ENCODE assay signal across 8 cellular contexts in the genomic region with DNA sequence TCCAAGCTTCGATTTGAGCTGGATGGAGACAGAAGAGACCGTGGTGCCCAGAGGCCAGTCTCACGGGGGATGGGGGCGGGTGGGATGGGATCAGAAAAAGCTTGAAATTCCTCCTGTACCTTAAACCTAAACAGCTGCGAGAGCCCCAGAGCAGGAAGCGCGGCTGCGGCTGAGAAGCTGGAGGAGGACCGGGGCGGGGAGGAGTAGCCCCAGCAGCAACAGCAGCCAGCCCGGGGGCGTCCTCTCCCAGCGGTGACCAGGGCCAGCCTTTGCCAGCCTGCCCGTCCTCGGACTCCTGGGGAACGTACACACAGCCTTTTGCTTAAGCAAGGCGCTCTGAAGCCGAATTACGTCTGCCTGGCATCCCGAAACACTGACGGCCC. TPM values are rescaled to one million over a fixed set of nuclear protein-coding genes. Genes with fewer than 3 reads are reported as not detected.
DNase-seq lines count a peak whose midpoint lies in the region; ATAC-seq and TF ChIP-seq lines count a peak whose summit lies in the region.

No MANE protein-coding gene starts in this region.

- H3K79me1 ChIP-seq in trophoblast cell (ENCODE audit: low read length): no peaks in the 10 kb centered on the region

- ATAC-seq in HG02840 (IDR thresholded peaks at IDR 0.05; ENCODE audit: low FRiP score, unreplicated experiment): peak; percentile 12
- ATAC-seq in RWPE2 (ENCODE audit: low read depth): peak; percentile 48
- no peak for ATAC-seq in HG03378 (IDR thresholded peaks at IDR 0.05; ENCODE audit: unreplicated experiment)

- H3K4me3 ChIP-seq in RWPE2 (ENCODE audit: severe bottlenecking) (peak overlapping the region; percentile 29), fibroblast of villous mesenchyme (ENCODE audit: low read depth, low read length) (peak overlapping the region; percentile 51), trophoblast cell (ENCODE audit: low read depth, low read length) (no peak overlapping the region)

- H3K9me3 Mint-ChIP-seq in activated CD4-positive, alpha-beta T cell treated with anti-CD3 and anti-CD28 coated beads, Interleukin-2, amount 10 ng/mL, durations not matched to agents 7 days and 5 days: no peaks in the 10 kb centered on the region

- no peak for TF ChIP-seq CTCF in RWPE2 (IDR thresholded peaks at IDR 0.05; ENCODE audit: poor library complexity, severe bottlenecking)
- no peak for TF ChIP-seq CTCF in fibroblast of villous mesenchyme (IDR thresholded peaks at IDR 0.05; ENCODE audit: insufficient read depth, low read depth, low read length)

- CTCF ChIA-PET in activated CD4-positive, alpha-beta T cell treated with anti-CD3 and anti-CD28 coated beads, Interleukin-2, amount 10 ng/mL, durations not matched to agents 7 days and 5 days (lab: Charles Lee): interaction anchor here (0.8 to 1.7 kb wide), 8 partner anchors 12 to 761 kb away, joined by 3 to 6 read pairs (median 4); no protein-coding TSS in a partner anchor

- H4K91ac ChIP-seq in trophoblast cell (ENCODE audit: low read depth, low read length): no peak overlapping the region

- H3K36me3 ChIP-seq in RWPE2 (ENCODE audit: low read depth) (no peaks in the 10 kb centered on the region), trophoblast cell (ENCODE audit: control insufficient read depth in 1 of 2, insufficient read depth in 2 of 2, low read length in 2 of 2) (no peaks in the 10 kb centered on the region)

- no peak overlapping the region for H4K12ac ChIP-seq in trophoblast cell (ENCODE audit: low read depth, low read length)

- no peaks in the 10 kb centered on the region for H3K9me3 ChIP-seq in RWPE2 (ENCODE audit: severe bottlenecking)
- no peaks in the 10 kb centered on the region for H3K9me3 ChIP-seq in trophoblast cell (ENCODE audit: insufficient read depth, low read depth, low read length)

- H3K4me1 ChIP-seq in RWPE2 (ENCODE audit: insufficient read depth, poor library complexity, severe bottlenecking) (no peaks in the 10 kb centered on the region), trophoblast cell (ENCODE audit: control insufficient read depth in 1 of 2, insufficient read depth in 2 of 2, low read length in 2 of 2) (peaks cover 2 to 9% of the 10 kb centered on the region in 2 experiments)

- H3K14ac ChIP-seq in trophoblast cell (ENCODE audit: low read length): no peak overlapping the region

- no peak for DNase-seq in activated CD4-positive, alpha-beta T cell treated with anti-CD3 and anti-CD28 coated beads, Interleukin-2, amount 10 ng/mL, durations not matched to agents 7 days and 5 days
- no peak for DNase-seq in activated CD4-positive, alpha-beta T cell treated with anti-CD3 and anti-CD28 coated beads for 4 hours
- no peak for DNase-seq in RWPE2 (ENCODE audit: low spot score)
- no peak for DNase-seq in fibroblast of villous mesenchyme (ENCODE audit: low read depth)
- no peak for DNase-seq in trophoblast cell
- DNase-seq in pons (ENCODE audit: low spot score): no peak

- H3K79me2 ChIP-seq in trophoblast cell (ENCODE audit: control insufficient read depth, insufficient read depth, low read length, poor library complexity): no peaks in the 10 kb centered on the region

- H3K27me3 Mint-ChIP-seq in activated CD4-positive, alpha-beta T cell treated with anti-CD3 and anti-CD28 coated beads, Interleukin-2, amount 10 ng/mL, durations not matched to agents 7 days and 5 days: peaks cover 81% of the 10 kb centered on the region

- H2AFZ ChIP-seq in trophoblast cell (ENCODE audit: insufficient read depth, low read length, poor library complexity): no peak overlapping the region

- H3K27ac ChIP-seq in RWPE2 (ENCODE audit: poor library complexity, severe bottlenecking) (no peak overlapping the region), trophoblast cell (ENCODE audit: low read depth, low read length) (no peak overlapping the region)

- H3K27me3 ChIP-seq in RWPE2 (ENCODE audit: insufficient read depth, poor library complexity, severe bottlenecking): peaks cover 68% of the 10 kb centered on the region
- peaks cover 45% of the 10 kb centered on the region for H3K27me3 ChIP-seq in trophoblast cell (ENCODE audit: insufficient read depth, low read length)

- no peak overlapping the region for H3K18ac ChIP-seq in trophoblast cell (ENCODE audit: low read length)

- no peak overlapping the region for H2AK5ac ChIP-seq in trophoblast cell (ENCODE audit: low read length)

- H3K23ac ChIP-seq in trophoblast cell (ENCODE audit: low read length): no peak overlapping the region

- POLR2A ChIA-PET in activated CD4-positive, alpha-beta T cell treated with anti-CD3 and anti-CD28 coated beads, Interleukin-2, amount 10 ng/mL, durations not matched to agents 7 days and 5 days (lab: Charles Lee): interaction anchor here (0.6 kb wide), 1 partner anchor 20 kb away, joined by 3 read pairs; no protein-coding TSS in a partner anchor

- H3K4ac ChIP-seq in trophoblast cell (ENCODE audit: low read depth, low read length): no peak overlapping the region

- no peak overlapping the region for H3K9ac ChIP-seq in trophoblast cell (ENCODE audit: low read length)

- no CpG with 5 or more reads among the region's 21 CpGs for WGBS in trophoblast cell (ENCODE audit: extremely low coverage, insufficient coverage, insufficient read length)

- H2BK12ac ChIP-seq in trophoblast cell (ENCODE audit: low read length): no peak overlapping the region

- peaks cover 2% of the 10 kb centered on the region for H3K36me3 Mint-ChIP-seq in activated CD4-positive, alpha-beta T cell treated with anti-CD3 and anti-CD28 coated beads, Interleukin-2, amount 10 ng/mL, durations not matched to agents 7 days and 5 days (ENCODE audit: low read depth)

- H2BK5ac ChIP-seq in trophoblast cell (ENCODE audit: low read depth, low read length, poor library complexity): no peak overlapping the region

- no peak overlapping the region for H4K8ac ChIP-seq in trophoblast cell (ENCODE audit: low read depth, low read length)

- peak overlapping the region; percentile 77 for H3K4me2 ChIP-seq in trophoblast cell (ENCODE audit: low read length)

- no peak overlapping the region for H2BK120ac ChIP-seq in trophoblast cell (ENCODE audit: insufficient read depth, low read length, poor library complexity)

- peak overlapping the region; percentile 46 for H3K27ac Mint-ChIP-seq in activated CD4-positive, alpha-beta T cell treated with anti-CD3 and anti-CD28 coated beads, Interleukin-2, amount 10 ng/mL, durations not matched to agents 7 days and 5 days

- H3K4me3 Mint-ChIP-seq in activated CD4-positive, alpha-beta T cell treated with anti-CD3 and anti-CD28 coated beads, Interleukin-2, amount 10 ng/mL, durations not matched to agents 7 days and 5 days: peak overlapping the region; percentile 79

- peaks cover 31% of the 10 kb centered on the region for H3K4me1 Mint-ChIP-seq in activated CD4-positive, alpha-beta T cell treated with anti-CD3 and anti-CD28 coated beads, Interleukin-2, amount 10 ng/mL, durations not matched to agents 7 days and 5 days

RNA-seq across cellular contexts. Expression of gene PRDM13, which starts 17.4 kb away (rescaled TPM):
- not detected for total RNA-seq in activated CD4-positive, alpha-beta T cell treated with anti-CD3 and anti-CD28 coated beads, Interleukin-2, amount 10 ng/mL, durations not matched to agents 7 days and 5 days
- not detected in 2 replicates for total RNA-seq in fibroblast of villous mesenchyme
- polyA plus RNA-seq in trophoblast cell (2013): 0.03 and 0.06 TPM in 2 replicates

RNA-seq across cellular contexts. Expression of gene CCNC, which starts 20.8 kb away (rescaled TPM):
- 10 to 100 TPM; 29.3 to 34.8 TPM for total RNA-seq in activated CD4-positive, alpha-beta T cell treated with anti-CD3 and anti-CD28 coated beads, Interleukin-2, amount 10 ng/mL, durations not matched to agents 7 days and 5 days
- 93.7 and 117 TPM in 2 replicates for total RNA-seq in fibroblast of villous mesenchyme
- polyA plus RNA-seq in trophoblast cell (2013): 59.2 and 61.0 TPM in 2 replicates
